8 cellular contexts compared by ENCODE assay signal in the genomic region with DNA sequence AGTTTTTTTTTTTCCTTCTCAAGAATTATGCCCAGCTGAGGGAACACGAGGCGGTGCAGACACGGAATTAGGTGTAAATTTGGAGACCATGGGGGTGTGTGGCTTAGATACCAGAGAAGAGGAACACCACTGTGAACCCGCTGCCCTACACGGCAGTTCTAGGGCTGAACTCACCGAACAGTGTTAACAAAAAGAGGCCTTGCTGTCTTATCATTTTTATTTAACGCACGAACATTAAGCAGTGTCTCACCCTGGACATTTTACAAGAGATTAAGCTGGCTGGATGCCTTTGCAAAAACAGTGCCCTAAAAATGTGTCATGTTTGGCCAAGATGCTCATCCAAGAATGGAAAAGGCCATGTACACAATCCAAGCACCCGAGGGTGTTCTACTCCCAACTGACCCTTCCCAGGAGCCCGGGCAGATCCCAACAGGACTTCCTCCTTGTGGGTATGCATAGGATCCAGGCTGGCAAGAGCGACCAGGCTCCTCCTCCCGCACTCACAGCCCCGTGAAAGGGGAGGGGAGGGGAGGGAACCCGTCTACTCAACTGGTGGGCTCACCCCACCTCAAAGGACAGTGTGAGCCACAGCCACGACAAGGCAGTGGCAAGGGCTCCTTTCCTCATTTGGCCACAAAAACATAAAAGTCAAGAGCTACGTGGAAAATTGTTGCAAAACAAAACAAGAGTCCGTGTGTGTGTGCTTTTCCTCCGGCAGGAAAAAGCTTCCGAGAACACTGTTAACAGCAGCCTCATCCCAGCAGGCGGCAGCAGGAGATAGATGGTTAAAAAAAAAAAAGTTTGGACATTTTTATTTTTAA. TPM values are rescaled to one million over a fixed set of nuclear protein-coding genes. Genes with fewer than 3 reads are reported as not detected.
DNase-seq lines count a peak whose midpoint lies in the region; ATAC-seq and TF ChIP-seq lines count a peak whose summit lies in the region.

No MANE protein-coding gene starts in this region.

- peaks cover 0 to 2% (median 0%) of the 10 kb centered on the region in 7 donors for H3K9me3 Mint-ChIP-seq in CD14-positive monocyte
- no peaks in the 10 kb centered on the region for H3K9me3 Mint-ChIP-seq in osteocyte (ENCODE audit: unreplicated experiment)

- peaks cover 1 to 2% of the 10 kb centered on the region in 2 donors for H3K36me3 Mint-ChIP-seq in CD14-positive monocyte
- peaks cover 3% of the 10 kb centered on the region for H3K36me3 Mint-ChIP-seq in osteocyte (ENCODE audit: unreplicated experiment)

- H3K4me1 Mint-ChIP-seq in CD14-positive monocyte, result peaks cover 45% of the 10 kb centered on the region
- H3K4me1 Mint-ChIP-seq in osteocyte (ENCODE audit: unreplicated experiment), result peaks cover 40% of the 10 kb centered on the region

- intact Hi-C loops in CD14-positive monocyte (cut with micrococcal nuclease), result loop anchor here in 1 of 2 donors (5.0 to 10.0 kb wide), 2 partner anchors 56 to 71 kb away; a partner anchor contains a TSS

- TF ChIP-seq CTCF in CD14-positive monocyte (IDR thresholded peaks at IDR 0.05) (no peak), osteocyte (IDR thresholded peaks at IDR 0.05) (peak; percentile 54)

- peaks cover 7 to 12% (median 8%) of the 10 kb centered on the region in 3 donors for H3K27me3 Mint-ChIP-seq in CD14-positive monocyte (ENCODE audit: low read depth in 3 of 3)
- H3K27me3 Mint-ChIP-seq in osteocyte (ENCODE audit: unreplicated experiment), result no peaks in the 10 kb centered on the region

- DNase-seq in CD14-positive monocyte (ENCODE audit: low spot score), result no peak
- DNase-seq in SK-MEL-5 (ENCODE audit: low read depth, low spot score), result peak; percentile 32
- DNase-seq in fibroblast of peridontal ligament (ENCODE audit: extremely low read depth), result peak; percentile 58
- DNase-seq in osteocyte (ENCODE audit: extremely low spot score, unreplicated experiment), result no peak
- no peak for DNase-seq in NCI-H1105 treated with DMSO at 0.1 percent for 48 hours (lab: John Stamatoyannopoulos, UW)
- no peak for DNase-seq in NOMO-1 treated with dmso at 0.1 percent for 144 hours (lab: John Stamatoyannopoulos, UW; ENCODE audit: unreplicated experiment)

- peak overlapping the region; percentile 66 to 77 for H3K4me3 Mint-ChIP-seq in CD14-positive monocyte
- peak overlapping the region; percentile 69 for H3K4me3 Mint-ChIP-seq in osteocyte (ENCODE audit: unreplicated experiment)

- in situ Hi-C loops in SK-MEL-5 (cut with HindIII; ENCODE audit: low pct_unique_long_range_greater_than_20kb, low sequenced_read_pairs), result no loop called here

- H3K27ac Mint-ChIP-seq in CD14-positive monocyte (peak overlapping the region; percentile 6 to 82 (median 73)), osteocyte (ENCODE audit: unreplicated experiment) (peak overlapping the region; percentile 86)

- ATAC-seq in HG02678 (IDR thresholded peaks at IDR 0.05; ENCODE audit: unreplicated experiment) (no peak), HG03108 (IDR thresholded peaks at IDR 0.05; ENCODE audit: unreplicated experiment) (no peak)

RNA-seq across cellular contexts. Expression of a gene that starts 20.3 kb away (rescaled TPM):
- polyA plus RNA-seq in CD14-positive monocyte, result 1 to 10 TPM; 1.4 to 3.8 TPM
- total RNA-seq in SK-MEL-5 (2014; rRNA removed; shearing (Covaris generic)), result 0.32 and 0.42 TPM in 2 replicates
- 0.62 and 2.1 TPM in 2 replicates for polyA plus RNA-seq in SK-MEL-5 (2015; cell fraction: cytosol; rRNA removed)
- 0.18 and 3.7 TPM in 2 replicates for polyA plus RNA-seq in SK-MEL-5 (2015; cell fraction: nucleus; rRNA removed)
- 13.1 and 19.4 TPM in 2 replicates for total RNA-seq in osteocyte

RNA-seq across cellular contexts. Expression of a gene that starts 54.3 kb away (rescaled TPM):
- polyA plus RNA-seq in CD14-positive monocyte, result under 1 TPM; 0.19 to 0.74 TPM
- total RNA-seq in SK-MEL-5 (2014; rRNA removed; shearing (Covaris generic)), result 3.6 and 4.2 TPM in 2 replicates
- polyA plus RNA-seq in SK-MEL-5 (2015; cell fraction: cytosol; rRNA removed), result 4.1 and 4.2 TPM in 2 replicates
- polyA plus RNA-seq in SK-MEL-5 (2015; cell fraction: nucleus; rRNA removed), result 25.8 and 30.6 TPM in 2 replicates
- total RNA-seq in osteocyte, result 6.6 and 11.4 TPM in 2 replicates

Comparison
In these comparisons a context has a peak if more than half of its experiments do, and no peak if none do; other contexts are left out.
1. DNase-seq: peak in SK-MEL-5 (single experiment) and fibroblast of peridontal ligament (single experiment); none in CD14-positive monocyte (single experiment), osteocyte (single experiment), NCI-H1105 treated with DMSO at 0.1 percent for 48 hours (single experiment) and NOMO-1 treated with dmso at 0.1 percent for 144 hours (single experiment).